In genomic region chr12:12890815-12891645, GRCh38 we compare ENCODE assay signal across 8 cellular contexts. TPM values are rescaled to one million over a fixed set of nuclear protein-coding genes. Genes with fewer than 3 reads are reported as not detected.
DNase-seq lines count a peak whose midpoint lies in the region; ATAC-seq and TF ChIP-seq lines count a peak whose summit lies in the region.

GPRC5A (plus strand) TSS chr12:12891562; CDS start chr12:12908250, 16,688 bp downstream.

- peak within 1 kb of the TSS; percentile 74 for H3K4me3 Mint-ChIP-seq in activated T-cell treated with anti-CD3 and anti-CD28 coated beads, Interleukin-2, amount 50 U/mL, for 4 hours

- peak within 1 kb of the TSS; percentile 38 for H3K9ac ChIP-seq in muscle layer of colon (ENCODE audit: low read length)

- H3K27ac ChIP-seq in AG04450 (ENCODE audit: low read depth, low read length) (peak within 1 kb of the TSS; percentile 97), muscle layer of colon (ENCODE audit: low read depth, low read length) (peak within 1 kb of the TSS; percentile 32), thymus (ENCODE audit: low read depth) (no peak within 1 kb of the TSS)

- peak; percentile 37 for TF ChIP-seq CTCF in AG04450 (IDR thresholded peaks at IDR 0.05; ENCODE audit: low read depth, low read length)
- TF ChIP-seq CTCF in fibroblast of mammary gland (conservative IDR thresholded peaks at IDR 0.05; ENCODE audit: control insufficient read depth, insufficient read depth, low read depth, low read length), result peak; percentile 24

- H3K36me3 ChIP-seq in muscle layer of colon (ENCODE audit: insufficient read depth, low read length) (no peaks in the 10 kb centered on the region), thymus (ENCODE audit: control insufficient read depth, insufficient read depth) (no peaks in the 10 kb centered on the region)

- H3K9me3 ChIP-seq in AG04450 (ENCODE audit: control insufficient read depth, insufficient read depth, low read length) (no peaks in the 10 kb centered on the region; the same call in 1 of the 2 replicates), muscle layer of colon (ENCODE audit: low read length) (no peaks in the 10 kb centered on the region), thymus (ENCODE audit: control insufficient read depth) (no peaks in the 10 kb centered on the region)

- DNase-seq in AG04450 (ENCODE audit: low read depth, low spot score) (peak; percentile 82), NCI-H446 (lab: John Stamatoyannopoulos, UW) (peak; percentile 8 to 52), fibroblast of mammary gland (ENCODE audit: low read depth) (peak; percentile 97)
- peak; percentile 20 for DNase-seq in activated T-cell treated with anti-CD3 and anti-CD28 coated beads, Interleukin-2, amount 50 U/mL, for 4 hours

- H3K4me1 Mint-ChIP-seq in activated T-cell treated with anti-CD3 and anti-CD28 coated beads, Interleukin-2, amount 50 U/mL, for 4 hours (ENCODE audit: low read depth), result peaks cover 7% of the 10 kb centered on the region

- ATAC-seq in GM18511 (IDR thresholded peaks at IDR 0.05; ENCODE audit: unreplicated experiment), result peak; percentile 66
- peak; percentile 68 to 76 for ATAC-seq in activated T-cell treated with anti-CD3 and anti-CD28 coated beads, Interleukin-2, amount 50 U/mL, for 4 hours
- ATAC-seq in HG02884 (IDR thresholded peaks at IDR 0.05; ENCODE audit: unreplicated experiment), result no peak

- H3K27me3 ChIP-seq in AG04450 (ENCODE audit: control insufficient read depth, insufficient read depth, low read length) (no peaks in the 10 kb centered on the region), muscle layer of colon (ENCODE audit: control insufficient read depth in 1 of 2, insufficient read depth in 2 of 2, low read length in 2 of 2) (peaks cover 0 to 10% of the 10 kb centered on the region in 2 donors), thymus (ENCODE audit: control insufficient read depth, insufficient read depth) (peaks cover 14% of the 10 kb centered on the region)

- peak within 1 kb of the TSS; percentile 61 for H3K4me3 ChIP-seq in AG04450 (ENCODE audit: low read depth, low read length)
- peak within 1 kb of the TSS; percentile 58 for H3K4me3 ChIP-seq in fibroblast of mammary gland (ENCODE audit: control insufficient read depth, low read depth, low read length)
- H3K4me3 ChIP-seq in muscle layer of colon (ENCODE audit: low read depth in 1 of 2, low read length in 2 of 2), result peak within 1 kb of the TSS; percentile 68 to 69
- H3K4me3 ChIP-seq in thymus (ENCODE audit: low read length), result peak within 1 kb of the TSS; percentile 34

- H3K4me1 ChIP-seq in muscle layer of colon (ENCODE audit: insufficient read depth, low read length), result peaks cover 4% of the 10 kb centered on the region
- peaks cover 4% of the 10 kb centered on the region for H3K4me1 ChIP-seq in thymus (ENCODE audit: control insufficient read depth, insufficient read depth, low read length)

- 1% methylated on average over 46 of the region's 46 CpGs for WGBS in thymus

- no peaks in the 10 kb centered on the region for H3K36me3 Mint-ChIP-seq in activated T-cell treated with anti-CD3 and anti-CD28 coated beads, Interleukin-2, amount 50 U/mL, for 4 hours (ENCODE audit: insufficient read depth)

- CTCF ChIA-PET in AG04450 (lab: Charles Lee), result interaction anchor here (0.9 to 1.8 kb wide), 5 partner anchors 17 to 134 kb away, joined by 3 to 16 read pairs (median 3); no protein-coding TSS in a partner anchor

- H3K9me3 Mint-ChIP-seq in activated T-cell treated with anti-CD3 and anti-CD28 coated beads, Interleukin-2, amount 50 U/mL, for 4 hours, result no peaks in the 10 kb centered on the region

- POLR2A ChIA-PET in AG04450 (lab: Yijun Ruan, JAX), result interaction anchor here (0.6 to 1.9 kb wide), 11 partner anchors 10 to 305 kb away, joined by 3 to 13 read pairs (median 5); partner anchors contain the start of genes DDX47 and EMP1

- H3K27me3 Mint-ChIP-seq in activated T-cell treated with anti-CD3 and anti-CD28 coated beads, Interleukin-2, amount 50 U/mL, for 4 hours (ENCODE audit: low read depth), result peaks cover 42% of the 10 kb centered on the region

RNA-seq across cellular contexts. Expression of gene GPRC5A, which starts in this region (rescaled TPM):
- polyA plus RNA-seq in AG04450 (2011; rRNA removed) (117 and 118 TPM in 2 replicates), thymus (1.1 TPM)
- 232 and 290 TPM in 2 replicates for polyA minus RNA-seq in AG04450 (2011; rRNA and poly(A)+ RNA removed)
- under 1 TPM; 0.30 to 0.86 (median 0.50) TPM for total RNA-seq in activated T-cell treated with anti-CD3 and anti-CD28 coated beads, Interleukin-2, amount 50 U/mL, for 4 hours

Comparison
In these comparisons a context has a peak if more than half of its experiments do, and no peak if none do; other contexts are left out.
1. RNA of gene GPRC5A (polyA plus RNA-seq): 117 to 118 TPM in AG04450; 1.1 TPM in thymus (single experiment); every median in the first group is over 10 times any median in the second.
2. Peak in DNase-seq and ATAC-seq in activated T-cell treated with anti-CD3 and anti-CD28 coated beads, Interleukin-2, amount 50 U/mL, for 4 hours; RNA of the gene not detected or under 1 TPM.
3. DNase-seq: peak in every context shown above with its lines; median percentile 97 in fibroblast of mammary gland; 82 in AG04450; 30 in NCI-H446; 20 in activated T-cell treated with anti-CD3 and anti-CD28 coated beads, Interleukin-2, amount 50 U/mL, for 4 hours.
4. Peak in every context shown above with its lines, with median percentiles within 50 percentile points of each other: H3K4me3 ChIP-seq.